In the genomic region with DNA sequence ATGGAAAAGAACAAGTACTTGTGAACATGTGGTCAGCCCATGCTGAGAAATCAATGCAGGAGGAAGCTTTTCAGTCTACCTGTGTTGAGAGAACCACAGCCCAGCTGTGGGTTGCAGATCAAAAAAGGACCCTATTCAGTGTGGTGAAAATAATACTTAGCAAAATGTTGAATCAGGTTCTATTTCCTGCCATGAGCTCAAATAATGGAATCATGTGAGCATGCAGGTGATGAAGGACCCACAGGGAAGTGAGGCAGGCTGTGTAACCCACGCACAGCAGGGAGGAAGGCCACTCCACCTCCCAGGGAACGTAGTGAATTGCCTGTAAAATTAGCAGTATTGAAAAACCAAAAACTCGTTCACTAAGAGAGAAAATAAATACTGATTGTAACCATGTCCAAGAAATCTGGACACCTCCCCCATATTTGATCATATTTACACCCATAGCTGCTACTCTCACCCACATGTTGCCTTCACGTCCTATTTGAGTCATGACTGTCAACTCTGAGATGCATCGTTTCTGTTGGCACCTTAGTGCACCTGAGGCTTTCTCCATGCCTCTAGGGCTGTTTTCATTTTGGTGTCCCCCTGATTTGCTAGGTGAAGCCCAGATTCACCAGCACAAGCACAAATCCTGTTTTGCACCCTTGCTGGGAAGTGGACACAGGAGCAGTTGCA, we compare ENCODE assay signal across 1 cellular context.
TF ChIP-seq lines count a peak whose summit lies in the region.

No MANE protein-coding gene starts in this region.

TF ChIP-seq in H1, 55 proteins besides CTCF, POLR2A, EP300 and RAD21:
- TF ChIP-seq ATF2 (IDR thresholded peaks at IDR 0.05; ENCODE audit: low read length) (no peak), CBX5 (IDR thresholded peaks at IDR 0.05; ENCODE audit: low read depth, low read length) (no peak), JUND (IDR thresholded peaks at IDR 0.05; ENCODE audit: low read length) (no peak), CREB1 (IDR thresholded peaks at IDR 0.05) (no peak), SIN3A (conservative IDR thresholded peaks at IDR 0.05 in 1 of 2, IDR thresholded peaks at IDR 0.05 in 1 of 2; ENCODE audit: low read depth in 1 of 2, low read length in 2 of 2) (no peak), CEBPB (IDR thresholded peaks at IDR 0.05; ENCODE audit: low read depth, low read length) (no peak), RNF2 (IDR thresholded peaks at IDR 0.05; ENCODE audit: borderline replicate concordance, low read depth, low read length, missing control alignments, poor library complexity, severe bottlenecking) (no peak), HDAC6 (IDR thresholded peaks at IDR 0.05; ENCODE audit: low read depth, low read length) (no peak), POLR2AphosphoS5 (IDR thresholded peaks at IDR 0.05; ENCODE audit: low read depth, low read length) (no peak), USF2 (IDR thresholded peaks at IDR 0.05; ENCODE audit: low read length) (no peak)
